11 cellular contexts compared by ENCODE assay signal in the genomic region with DNA sequence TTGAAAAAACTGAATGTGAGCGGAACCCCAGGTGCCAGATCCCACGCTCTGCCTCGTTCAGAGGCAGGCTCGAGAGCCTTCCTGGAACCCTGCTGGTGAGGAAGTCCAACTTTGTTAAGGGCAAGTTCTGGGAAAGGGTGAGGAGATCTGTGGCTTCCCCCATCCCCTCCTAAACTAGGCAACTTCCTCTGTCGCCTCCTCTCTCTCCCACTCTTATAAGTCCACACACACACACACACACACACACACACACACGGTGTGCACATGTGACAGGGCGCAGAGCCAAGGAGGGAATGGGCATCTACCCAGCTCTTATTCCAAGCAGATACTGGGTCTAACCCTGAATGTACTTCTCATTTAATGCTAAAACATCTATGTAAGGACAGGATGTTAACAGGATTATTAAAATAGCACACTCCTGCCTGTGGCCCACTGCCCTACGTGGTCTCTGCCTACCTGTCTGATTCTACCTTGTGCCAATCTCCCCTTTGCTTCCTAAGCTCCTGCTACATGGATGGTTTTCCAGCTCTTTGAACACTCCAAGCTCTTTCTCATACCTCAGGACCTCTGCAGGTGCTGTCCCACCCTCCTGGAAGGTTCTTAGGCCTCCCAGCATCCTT.
DNase-seq lines count a peak whose midpoint lies in the region; ATAC-seq and TF ChIP-seq lines count a peak whose summit lies in the region.
"Had no signal": no experiment of that assay in that cellular context is flagged by ENCODE, and none has a peak within 500 bp of the region (broad histone marks: within the 10 kb centered on the region; RNA-seq: fewer than 3 reads in every experiment).

No MANE protein-coding gene starts in this region.

- H3K4me1 Mint-ChIP-seq in CD4-positive, alpha-beta T cell (ENCODE audit: low read depth): peaks cover 22% of the 10 kb centered on the region
- peaks cover 17 to 25% (median 19%) of the 10 kb centered on the region in 4 donors for H3K4me1 Mint-ChIP-seq in naive thymus-derived CD8-positive, alpha-beta T cell
- no peaks in the 10 kb centered on the region for H3K4me1 Mint-ChIP-seq in stimulated activated memory B cell treated with anti-CD40 and anti-IgM and Interleukin-4, amounts not matched to agents 10 μg/mL and 1 μg/mL and 100 μg/mL, for 72 hours

- no peak for TF ChIP-seq CTCF in CD4-positive, alpha-beta T cell (IDR thresholded peaks at IDR 0.05)
- TF ChIP-seq CTCF in GM13976 (IDR thresholded peaks at IDR 0.05; ENCODE audit: borderline replicate concordance, control extremely low read depth, extremely low read depth, insufficient read depth, missing control alignments): no peak

- in situ Hi-C loops in GM13976 (cut with MboI; ENCODE audit: low sequenced_read_pairs, unreplicated experiment): no loop called here

- no peaks in the 10 kb centered on the region for H3K27me3 Mint-ChIP-seq in CD4-positive, alpha-beta T cell
- no peaks in the 10 kb centered on the region for H3K27me3 Mint-ChIP-seq in naive thymus-derived CD8-positive, alpha-beta T cell
- H3K27me3 Mint-ChIP-seq in stimulated activated memory B cell treated with anti-CD40 and anti-IgM and Interleukin-4, amounts not matched to agents 10 μg/mL and 1 μg/mL and 100 μg/mL, for 72 hours: no peaks in the 10 kb centered on the region
- H3K27me3 Mint-ChIP-seq: IgD-negative memory B cell had no signal

- H3K4me3 Mint-ChIP-seq in CD4-positive, alpha-beta T cell: no peak overlapping the region
- H3K4me3 Mint-ChIP-seq in naive thymus-derived CD8-positive, alpha-beta T cell: peak overlapping the region in 5 of 10 donors; percentile 2 to 68 (median 44)
- H3K4me3 Mint-ChIP-seq in stimulated activated memory B cell treated with anti-CD40 and anti-IgM and Interleukin-4, amounts not matched to agents 10 μg/mL and 1 μg/mL and 100 μg/mL, for 72 hours: no peak overlapping the region
- H3K4me3 Mint-ChIP-seq: IgD-negative memory B cell had no signal

- H3K9me3 Mint-ChIP-seq in CD4-positive, alpha-beta T cell: no peaks in the 10 kb centered on the region
- H3K9me3 Mint-ChIP-seq in naive thymus-derived CD8-positive, alpha-beta T cell: peaks cover 0 to 2% (median 0%) of the 10 kb centered on the region in 9 donors
- no peaks in the 10 kb centered on the region for H3K9me3 Mint-ChIP-seq in stimulated activated memory B cell treated with anti-CD40 and anti-IgM and Interleukin-4, amounts not matched to agents 10 μg/mL and 1 μg/mL and 100 μg/mL, for 72 hours
- H3K9me3 Mint-ChIP-seq: IgD-negative memory B cell had no signal

- H3K36me3 Mint-ChIP-seq in CD4-positive, alpha-beta T cell (ENCODE audit: low read depth): peaks cover 83% of the 10 kb centered on the region
- H3K36me3 Mint-ChIP-seq in naive thymus-derived CD8-positive, alpha-beta T cell: peaks cover 19 to 94% (median 29%) of the 10 kb centered on the region in 3 donors
- peaks cover 73% of the 10 kb centered on the region for H3K36me3 Mint-ChIP-seq in stimulated activated memory B cell treated with anti-CD40 and anti-IgM and Interleukin-4, amounts not matched to agents 10 μg/mL and 1 μg/mL and 100 μg/mL, for 72 hours

- H3K27ac ChIP-seq in CD4-positive, alpha-beta T cell (ENCODE audit: low read depth, low read length): no peak overlapping the region
- H3K27ac ChIP-seq: cardiac muscle cell had no signal

- peak overlapping the region; percentile 64 for H3K27ac Mint-ChIP-seq in CD4-positive, alpha-beta T cell
- peak overlapping the region; percentile 58 to 95 (median 85) for H3K27ac Mint-ChIP-seq in naive thymus-derived CD8-positive, alpha-beta T cell
- no peak overlapping the region for H3K27ac Mint-ChIP-seq in stimulated activated memory B cell treated with anti-CD40 and anti-IgM and Interleukin-4, amounts not matched to agents 10 μg/mL and 1 μg/mL and 100 μg/mL, for 72 hours

- no peak for DNase-seq in CD4-positive, alpha-beta T cell
- DNase-seq in Kasumi-1 (lab: John Stamatoyannopoulos, UW) (peak; percentile 84 to 86), cerebellar cortex (ENCODE audit: low spot score) (peak; percentile 31), GM13976 (ENCODE audit: low spot score) (no peak), AG08396 (ENCODE audit: low spot score) (no peak)
- no peak for DNase-seq in naive thymus-derived CD8-positive, alpha-beta T cell

- H3K27me3 ChIP-seq in CD4-positive, alpha-beta T cell (ENCODE audit: control insufficient read depth, insufficient read depth, low read length): no peaks in the 10 kb centered on the region
- H3K27me3 ChIP-seq: cardiac muscle cell had no signal

- no peak for ATAC-seq in CD4-positive, alpha-beta T cell (ENCODE audit: poor library complexity)
- ATAC-seq in naive thymus-derived CD8-positive, alpha-beta T cell: peak; percentile 23 to 24
- no peak for ATAC-seq in stimulated activated memory B cell treated with anti-CD40 and anti-IgM and Interleukin-4, amounts not matched to agents 10 μg/mL and 1 μg/mL and 100 μg/mL, for 72 hours
- ATAC-seq in HG03045 (IDR thresholded peaks at IDR 0.05; ENCODE audit: unreplicated experiment): no peak
- ATAC-seq: activated CD4-positive, CD25-positive, alpha-beta regulatory T cell treated with anti-CD3 and anti-CD28 coated beads, Interleukin-2, amount 50 U/mL, for 24 hours had no signal

- H3K9me3 ChIP-seq in CD4-positive, alpha-beta T cell (ENCODE audit: control insufficient read depth, low read length): no peaks in the 10 kb centered on the region

- intact Hi-C loops in CD4-positive, alpha-beta T cell (cut with DNase I, micrococcal nuclease): no loop called here

- POLR2A ChIA-PET in CD4-positive, alpha-beta T cell (lab: Charles Lee): interaction anchor here (0.5 to 1.3 kb wide), 4 partner anchors 12 to 95 kb away, joined by 3 to 6 read pairs (median 4); no protein-coding TSS in a partner anchor
- POLR2A ChIA-PET in naive thymus-derived CD8-positive, alpha-beta T cell (lab: Charles Lee): interaction anchor here (0.9 to 2.7 kb wide), 3 partner anchors 8 to 17 kb away, joined by 3 to 18 read pairs (median 6); no protein-coding TSS in a partner anchor

- CTCF ChIA-PET in CD4-positive, alpha-beta T cell (lab: Charles Lee): interaction anchor here (1.9 kb wide), 1 partner anchor 110 kb away, joined by 6 read pairs; the partner anchor contains the start of gene STK10

Comparison
In these comparisons a context has a peak if more than half of its experiments do, and no peak if none do; other contexts are left out.
1. ATAC-seq: peak in naive thymus-derived CD8-positive, alpha-beta T cell (2 of 2); none in CD4-positive, alpha-beta T cell (single experiment), stimulated activated memory B cell treated with anti-CD40 and anti-IgM and Interleukin-4, amounts not matched to agents 10 μg/mL and 1 μg/mL and 100 μg/mL, for 72 hours (single experiment) and HG03045 (single experiment).
2. DNase-seq: peak in Kasumi-1 (2 of 2) and cerebellar cortex (single experiment); none in CD4-positive, alpha-beta T cell (0 of 10), naive thymus-derived CD8-positive, alpha-beta T cell (0 of 10), GM13976 (single experiment) and AG08396 (single experiment).